ENCODE assay signal across 16 cellular contexts in genomic region chr10:4260483-4260882, GRCh38.
A peak's percentile ranks its signal among the peaks of the same experiment; 100 is the strongest.
DNase-seq lines count a peak whose midpoint lies in the region; ATAC-seq and TF ChIP-seq lines count a peak whose summit lies in the region.
"Had no signal": no experiment of that assay in that cellular context is flagged by ENCODE, and none has a peak within 500 bp of the region (broad histone marks: within the 10 kb centered on the region; RNA-seq: fewer than 3 reads in every experiment).

No MANE protein-coding gene starts in this region.

- H2AFZ ChIP-seq in smooth muscle cell (ENCODE audit: low read depth): peak overlapping the region; percentile 11

- peak overlapping the region; percentile 16 for H3K4me2 ChIP-seq in smooth muscle cell

- DNase-seq in HT-29 (ENCODE audit: low spot score) (peak; percentile 45), brain microvascular endothelial cell (no peak), left ventricle myocardium inferior (no peak), smooth muscle cell (lab: John Stamatoyannopoulos, UW; ENCODE audit: unreplicated experiment) (no peak), NCI-H146 (lab: John Stamatoyannopoulos, UW) (no peak), NCI-H2081 (lab: John Stamatoyannopoulos, UW) (no peak), dedifferentiated amniotic fluid mesenchymal stem cell (ENCODE audit: extremely low spot score) (no peak)
- DNase-seq: activated CD8-positive, alpha-beta memory T cell treated with anti-CD3 and anti-CD28 coated beads, Interleukin-2, amount 50 U/mL, for 48 hours; amygdala; CD8-positive, alpha-beta T cell; kidney glomerular epithelial cell; MV-4-11; NCI-H226; stimulated activated CD4-positive, alpha-beta T cell treated with anti-CD3 and anti-CD28 coated beads, Interleukin-2, amount 100 ng/mL, for 24 hours had no signal

- WGBS in smooth muscle cell (ENCODE audit: low lambda C conversion rate): 24% methylated on average over 1 of the region's 1 CpG

- peaks cover 7% of the 10 kb centered on the region for H3K9me3 ChIP-seq in left ventricle myocardium inferior (replicated peaks)
- no peaks in the 10 kb centered on the region for H3K9me3 ChIP-seq in smooth muscle cell (replicated peaks; ENCODE audit: low read depth)

- no peaks in the 10 kb centered on the region for H3K79me2 ChIP-seq in smooth muscle cell (ENCODE audit: low read depth)

- H3K27ac ChIP-seq in brain microvascular endothelial cell (peak overlapping the region; percentile 36), left ventricle myocardium inferior (replicated peaks) (peak overlapping the region; percentile 12), smooth muscle cell (ENCODE audit: low read depth) (peak overlapping the region; percentile 25)

- H3K4me1 ChIP-seq in left ventricle myocardium inferior: peaks cover 33% of the 10 kb centered on the region
- no peaks in the 10 kb centered on the region for H3K4me1 ChIP-seq in smooth muscle cell (ENCODE audit: low read depth)

- H3F3A ChIP-seq in smooth muscle cell (ENCODE audit: low read depth): no peaks in the 10 kb centered on the region

- H4K20me1 ChIP-seq in smooth muscle cell (ENCODE audit: low read depth): no peaks in the 10 kb centered on the region

- H3K9ac ChIP-seq in smooth muscle cell (ENCODE audit: low read depth): no peak overlapping the region

- in situ Hi-C loops in brain microvascular endothelial cell (cut with HindIII; ENCODE audit: low pct_ligation_motif_present, low sequenced_read_pairs): no loop called here

- no peaks in the 10 kb centered on the region for H3K36me3 ChIP-seq in brain microvascular endothelial cell (replicated peaks)
- no peaks in the 10 kb centered on the region for H3K36me3 ChIP-seq in left ventricle myocardium inferior
- no peaks in the 10 kb centered on the region for H3K36me3 ChIP-seq in smooth muscle cell (ENCODE audit: low read depth)

- no peak for ATAC-seq in HG03342 (IDR thresholded peaks at IDR 0.05; ENCODE audit: unreplicated experiment)
- ATAC-seq: CD8-positive, alpha-beta T cell; esophagus mucosa had no signal

- no peak overlapping the region for H3K4me3 ChIP-seq in brain microvascular endothelial cell (ENCODE audit: low read depth, low read length)
- H3K4me3 ChIP-seq in left ventricle myocardium inferior: no peak overlapping the region
- H3K4me3 ChIP-seq in smooth muscle cell: no peak overlapping the region

- no peaks in the 10 kb centered on the region for H3K27me3 ChIP-seq in brain microvascular endothelial cell (replicated peaks)
- no peaks in the 10 kb centered on the region for H3K27me3 ChIP-seq in left ventricle myocardium inferior (ENCODE audit: low read depth)
- no peaks in the 10 kb centered on the region for H3K27me3 ChIP-seq in smooth muscle cell (ENCODE audit: low read depth)

- TF ChIP-seq CTCF in brain microvascular endothelial cell (IDR thresholded peaks at IDR 0.05; ENCODE audit: low read depth, low read length, missing control alignments) (no peak), left ventricle myocardium inferior (IDR thresholded peaks at IDR 0.05; ENCODE audit: borderline replicate concordance) (no peak), smooth muscle cell (IDR thresholded peaks at IDR 0.05; ENCODE audit: borderline replicate concordance, insufficient read depth, poor library complexity, severe bottlenecking) (no peak)

- intact Hi-C loops in left ventricle myocardium inferior (cut with micrococcal nuclease): no loop called here
